ENCODE assay signal across 8 cellular contexts in genomic region chr2:38376346-38376682, GRCh38. TPM values are rescaled to one million over a fixed set of nuclear protein-coding genes. Genes with fewer than 3 reads are reported as not detected.
A peak's percentile ranks its signal among the peaks of the same experiment; 100 is the strongest.
DNase-seq lines count a peak whose midpoint lies in the region; ATAC-seq and TF ChIP-seq lines count a peak whose summit lies in the region.

No MANE protein-coding gene starts in this region.

- TF ChIP-seq CTCF in 22Rv1 (IDR thresholded peaks at IDR 0.05) (no peak), GM12864 (IDR thresholded peaks at IDR 0.05; ENCODE audit: low read depth, low read length, missing control alignments) (no peak), activated B cell treated with CpG ODN at 0.5 μM for 24 hours (IDR thresholded peaks at IDR 0.05) (no peak), lower lobe of right lung (IDR thresholded peaks at IDR 0.05) (no peak)

- DNase-seq in GM12864 (ENCODE audit: low read depth) (peak; percentile 41), NCI-H1694 (lab: John Stamatoyannopoulos, UW) (peak; percentile 42), activated B cell treated with CpG ODN at 0.5 μM for 24 hours (no peak), dermis blood vessel endothelial cell (peak; percentile 87), lower lobe of right lung (no peak)
- DNase-seq in stimulated activated CD8-positive, alpha-beta memory T cell treated with anti-CD3 and anti-CD28 coated beads, Interleukin-15, amount 100 ng/mL, for 48 hours (ENCODE audit: low read depth in 2 of 2), result peak; percentile 18 to 39

- H3K4me3 ChIP-seq in GM12864 (ENCODE audit: low read depth, low read length) (peak overlapping the region; percentile 87), lower lobe of right lung (peak overlapping the region; percentile 94)

- peaks cover 4% of the 10 kb centered on the region for H3K27me3 Mint-ChIP-seq in activated B cell treated with CpG ODN at 0.5 μM for 24 hours

- POLR2A ChIA-PET in activated B cell treated with CpG ODN at 0.5 μM for 24 hours (lab: Charles Lee), result interaction anchor here (0.9 to 3.7 kb wide), 5 partner anchors 9 to 1179 kb away, joined by 3 to 28 read pairs (median 3); partner anchors contain the start of gene SRSF7

- no peaks in the 10 kb centered on the region for H3K36me3 ChIP-seq in lower lobe of right lung

- no peaks in the 10 kb centered on the region for H3K9me3 Mint-ChIP-seq in activated B cell treated with CpG ODN at 0.5 μM for 24 hours

- H3K4me3 Mint-ChIP-seq in activated B cell treated with CpG ODN at 0.5 μM for 24 hours, result peak overlapping the region; percentile 87

- H3K36me3 Mint-ChIP-seq in activated B cell treated with CpG ODN at 0.5 μM for 24 hours (ENCODE audit: low read depth), result peaks cover 6% of the 10 kb centered on the region

- intact Hi-C loops in activated B cell treated with CpG ODN at 0.5 μM for 24 hours (cut with micrococcal nuclease) (loop anchor here (1.0 to 10.0 kb wide), 12 partner anchors 62 to 1398 kb away; partner anchors contain the start of genes GALM, GPATCH11, HEATR5B and PRKD3), lower lobe of right lung (cut with DNase I) (no loop called here)

- H3K27ac ChIP-seq in 22Rv1 (peak overlapping the region; percentile 88), lower lobe of right lung (peak overlapping the region; percentile 99)

- peak overlapping the region; percentile 82 for H3K27ac Mint-ChIP-seq in activated B cell treated with CpG ODN at 0.5 μM for 24 hours

- peaks cover 56% of the 10 kb centered on the region for H3K4me1 ChIP-seq in lower lobe of right lung

- CTCF ChIA-PET in activated B cell treated with CpG ODN at 0.5 μM for 24 hours (lab: Charles Lee), result interaction anchor here (0.9 to 3.8 kb wide), 14 partner anchors 11 to 836 kb away, joined by 3 to 20 read pairs (median 4); no protein-coding TSS in a partner anchor

- ATAC-seq in HG02870 (IDR thresholded peaks at IDR 0.05; ENCODE audit: unreplicated experiment) (peak; percentile 27), activated B cell treated with CpG ODN at 0.5 μM for 24 hours (ENCODE audit: low read depth) (peak; percentile 6), lower lobe of right lung (peak; percentile 33 to 60)

- peaks cover 46% of the 10 kb centered on the region for H3K4me1 Mint-ChIP-seq in activated B cell treated with CpG ODN at 0.5 μM for 24 hours

- H3K9me3 ChIP-seq in lower lobe of right lung, result no peaks in the 10 kb centered on the region

- H3K27me3 ChIP-seq in lower lobe of right lung (ENCODE audit: low read depth), result no peaks in the 10 kb centered on the region

RNA-seq across cellular contexts. Expression of gene ATL2, which starts 0.8 kb away (rescaled TPM):
- total RNA-seq in activated B cell treated with CpG ODN at 0.5 μM for 24 hours (40.0 and 43.2 TPM in 2 replicates), dermis blood vessel endothelial cell (107 and 129 TPM in 2 replicates), lower lobe of right lung (62.6 TPM)

Comparison
In these comparisons a context has a peak if more than half of its experiments do, and no peak if none do; other contexts are left out.
1. DNase-seq: peak in GM12864 (single experiment), NCI-H1694 (single experiment), dermis blood vessel endothelial cell (single experiment) and stimulated activated CD8-positive, alpha-beta memory T cell treated with anti-CD3 and anti-CD28 coated beads, Interleukin-15, amount 100 ng/mL, for 48 hours (2 of 2); none in activated B cell treated with CpG ODN at 0.5 μM for 24 hours (single experiment) and lower lobe of right lung (single experiment).
2. Peak in every context shown above with its lines, with median percentiles within 50 percentile points of each other: ATAC-seq.